Comparison of ENCODE assay signal across 8 cellular contexts in the genomic region with DNA sequence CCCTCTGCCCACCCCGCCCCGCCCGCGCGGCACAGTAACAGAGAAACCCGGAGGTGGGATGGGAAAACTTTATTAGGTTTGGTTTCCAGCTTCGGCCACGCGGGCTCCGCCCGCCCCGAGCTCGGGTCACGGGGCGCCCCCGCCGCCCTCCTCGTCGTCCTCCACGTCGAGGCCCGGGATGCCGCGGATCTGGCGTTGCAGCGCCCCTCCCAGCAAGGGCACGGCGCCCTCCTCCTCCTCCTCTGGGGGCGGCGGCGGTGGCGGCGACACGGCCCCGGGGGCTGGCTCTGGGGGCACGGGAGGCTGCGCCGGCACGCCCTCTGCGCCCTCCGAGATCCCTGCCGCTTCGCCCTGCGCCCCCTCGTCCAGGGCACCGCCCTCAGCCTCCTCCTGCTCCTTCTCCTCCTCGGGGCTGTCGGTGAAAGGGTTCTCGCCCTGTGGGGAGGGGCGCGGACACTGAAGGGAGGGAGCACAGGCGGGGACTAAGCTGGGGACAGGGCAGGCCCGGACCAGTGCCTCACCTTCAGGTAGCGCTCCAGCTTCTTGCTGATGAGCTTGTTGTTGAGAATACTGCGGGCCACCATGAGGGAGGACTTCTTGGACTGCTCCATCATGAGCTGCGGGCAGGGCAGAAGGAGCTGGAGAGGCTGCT. TPM values are rescaled to one million over a fixed set of nuclear protein-coding genes. Genes with fewer than 3 reads are reported as not detected.
DNase-seq lines count a peak whose midpoint lies in the region; ATAC-seq and TF ChIP-seq lines count a peak whose summit lies in the region.

No MANE protein-coding gene starts in this region.

- in situ Hi-C loops in GM13976 (cut with MboI; ENCODE audit: low sequenced_read_pairs, unreplicated experiment), result no loop called here

- H3K27me3 Mint-ChIP-seq in activated T-helper 17 cell treated with anti-CD3 and anti-CD28 coated beads, Interleukin-2, amount 50 U/mL, for 72 hours, result no peaks in the 10 kb centered on the region

- no peaks in the 10 kb centered on the region for H3K9me3 ChIP-seq in right atrium auricular region

- peak overlapping the region; percentile 93 for H3K27ac Mint-ChIP-seq in activated T-helper 17 cell treated with anti-CD3 and anti-CD28 coated beads, Interleukin-2, amount 50 U/mL, for 72 hours

- H3K27ac ChIP-seq in right atrium auricular region, result peak overlapping the region; percentile 98 to 99

- H3K4me1 ChIP-seq in right atrium auricular region, result peaks cover 0 to 39% of the 10 kb centered on the region in 2 donors

- peak overlapping the region; percentile 90 for H3K4me3 Mint-ChIP-seq in activated T-helper 17 cell treated with anti-CD3 and anti-CD28 coated beads, Interleukin-2, amount 50 U/mL, for 72 hours

- H3K4me1 Mint-ChIP-seq in activated T-helper 17 cell treated with anti-CD3 and anti-CD28 coated beads, Interleukin-2, amount 50 U/mL, for 72 hours, result peaks cover 29% of the 10 kb centered on the region

- no peaks in the 10 kb centered on the region for H3K36me3 ChIP-seq in right atrium auricular region

- peak; percentile 25 for ATAC-seq in HG02840 (IDR thresholded peaks at IDR 0.05; ENCODE audit: low FRiP score, unreplicated experiment)
- ATAC-seq in activated T-helper 17 cell treated with anti-CD3 and anti-CD28 coated beads, Interleukin-2, amount 50 U/mL, for 72 hours (replicated peaks), result peak; percentile 34

- no peaks in the 10 kb centered on the region for H3K27me3 ChIP-seq in right atrium auricular region

- H3K4me3 ChIP-seq in right atrium auricular region, result peak overlapping the region; percentile 95 to 99
- H3K4me3 ChIP-seq in retinal pigment epithelial cell (ENCODE audit: low read length), result peak overlapping the region; percentile 56

- H3K36me3 Mint-ChIP-seq in activated T-helper 17 cell treated with anti-CD3 and anti-CD28 coated beads, Interleukin-2, amount 50 U/mL, for 72 hours (ENCODE audit: low read depth), result peaks cover 44% of the 10 kb centered on the region

- TF ChIP-seq CTCF in GM13976 (IDR thresholded peaks at IDR 0.05; ENCODE audit: borderline replicate concordance, control extremely low read depth, extremely low read depth, insufficient read depth, missing control alignments), result no peak
- TF ChIP-seq CTCF in right atrium auricular region (IDR thresholded peaks at IDR 0.05), result no peak
- no peak for TF ChIP-seq CTCF in retinal pigment epithelial cell (conservative IDR thresholded peaks at IDR 0.05; ENCODE audit: low read depth, low read length)

- peak; percentile 38 for DNase-seq in Ammon's horn (ENCODE audit: low spot score)
- peak; percentile 72 for DNase-seq in GM13976 (ENCODE audit: low spot score)
- peak; percentile 42 for DNase-seq in NCI-H146 treated with DMSO at 0.1 percent for 48 hours (lab: John Stamatoyannopoulos, UW; ENCODE audit: unreplicated experiment)
- DNase-seq in right atrium auricular region (ENCODE audit: low spot score), result no peak
- DNase-seq in retinal pigment epithelial cell (ENCODE audit: low read depth), result no peak
- no peak for DNase-seq in D341Med (ENCODE audit: low spot score)

- no peaks in the 10 kb centered on the region for H3K9me3 Mint-ChIP-seq in activated T-helper 17 cell treated with anti-CD3 and anti-CD28 coated beads, Interleukin-2, amount 50 U/mL, for 72 hours

RNA-seq across cellular contexts. Expression of a gene that starts 0.5 kb away (rescaled TPM):
- 10 to 100 TPM; 48.5 to 62.5 TPM for total RNA-seq in activated T-helper 17 cell treated with anti-CD3 and anti-CD28 coated beads, Interleukin-2, amount 50 U/mL, for 72 hours
- 10 to 100 TPM; 12.3 to 17.9 TPM for total RNA-seq in right atrium auricular region

RNA-seq across cellular contexts. Expression of a gene that starts 38.7 kb away (rescaled TPM):
- total RNA-seq in activated T-helper 17 cell treated with anti-CD3 and anti-CD28 coated beads, Interleukin-2, amount 50 U/mL, for 72 hours, result 10 to 100 TPM; 64.8 to 68.4 TPM
- total RNA-seq in right atrium auricular region, result 10 to 100 TPM; 66.5 to 78.2 TPM

RNA-seq across cellular contexts. Expression of a gene that starts 47.8 kb away (rescaled TPM):
- total RNA-seq in activated T-helper 17 cell treated with anti-CD3 and anti-CD28 coated beads, Interleukin-2, amount 50 U/mL, for 72 hours, result 10 to 100 TPM; 90.4 to 96.7 TPM
- 10 to 100 TPM; 23.6 to 41.0 TPM for total RNA-seq in right atrium auricular region

Comparison
In these comparisons a context has a peak if more than half of its experiments do, and no peak if none do; other contexts are left out.
1. DNase-seq: peak in Ammon's horn (single experiment), GM13976 (single experiment) and NCI-H146 treated with DMSO at 0.1 percent for 48 hours (single experiment); none in right atrium auricular region (single experiment), retinal pigment epithelial cell (single experiment) and D341Med (single experiment).